Comparison of ENCODE assay signal across 26 cellular contexts in the genomic region with DNA sequence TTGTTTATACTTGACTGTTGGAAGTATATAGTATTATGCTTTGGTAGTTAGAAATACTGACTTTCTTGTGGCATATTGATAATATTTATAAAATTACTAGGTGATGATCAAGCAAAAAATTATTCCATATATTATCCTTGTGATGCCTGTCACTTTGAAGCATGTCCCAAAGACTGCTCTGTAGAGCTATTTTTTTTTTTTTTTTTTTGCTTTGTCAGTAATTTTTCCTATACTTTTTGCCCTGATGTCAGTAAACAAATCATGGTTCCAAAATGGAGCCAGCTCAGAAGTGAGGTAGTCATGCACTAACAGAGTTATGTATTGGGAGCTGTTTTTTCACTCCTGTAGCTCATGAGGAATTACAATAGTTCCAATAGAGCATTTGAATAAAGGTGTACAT.
"Had no signal": no experiment of that assay in that cellular context is flagged by ENCODE, and none has a peak within 500 bp of the region (broad histone marks: within the 10 kb centered on the region; RNA-seq: fewer than 3 reads in every experiment).

No MANE protein-coding gene starts in this region.

- H3K9me3 ChIP-seq: adrenal gland, SJCRH30 had no signal

- H3K4me2 ChIP-seq: KMS-11 had no signal

- H3K27me3 ChIP-seq: adrenal gland, SJCRH30 had no signal

- ATAC-seq: activated CD4-positive, alpha-beta T cell treated with anti-CD3 and anti-CD28 coated beads for 36 hours; activated CD4-positive, CD25-positive, alpha-beta regulatory T cell treated with anti-CD3 and anti-CD28 coated beads, Interleukin-2, amount 50 U/mL, for 24 hours; activated CD8-positive, alpha-beta T cell treated with anti-CD3 and anti-CD28 coated beads, Interleukin-2, amount 10 ng/mL, durations not matched to agents 7 days and 5 days; activated naive CD4-positive, alpha-beta T cell treated with anti-CD3 and anti-CD28 coated beads, Interleukin-2, amount 50 U/mL, for 72 hours had no signal

- H3K27ac Mint-ChIP-seq: activated CD4-positive, alpha-beta T cell treated with anti-CD3 and anti-CD28 coated beads for 36 hours; activated CD4-positive, alpha-beta T cell treated with anti-CD3 and anti-CD28 coated beads, Interleukin-2, amount 10 ng/mL, durations not matched to agents 7 days and 5 days; activated CD8-positive, alpha-beta T cell treated with anti-CD3 and anti-CD28 coated beads, Interleukin-2, amount 10 ng/mL, durations not matched to agents 7 days and 5 days; activated naive CD4-positive, alpha-beta T cell treated with anti-CD3 and anti-CD28 coated beads for 36 hours; activated naive CD4-positive, alpha-beta T cell treated with anti-CD3 and anti-CD28 coated beads, Interleukin-2, amount 50 U/mL, for 72 hours; activated T-cell treated with anti-CD3 and anti-CD28 coated beads, Interleukin-2, amount 50 U/mL, for 24 hours; activated T-helper 2 cell treated with anti-CD3 and anti-CD28 coated beads, Interferon-gamma antibody, Interleukin-2, Interleukin-4, amounts not matched to agents 10 μg/mL and 5 μg/mL and 100 μg/mL, durations not matched to agents 14 hours and 24 hours and 36 hours; brain had no signal

- H3K36me3 Mint-ChIP-seq: activated naive CD4-positive, alpha-beta T cell treated with anti-CD3 and anti-CD28 coated beads, Interleukin-2, amount 50 U/mL, for 72 hours; brain had no signal

- DNase-seq: activated CD4-positive, alpha-beta T cell treated with anti-CD3 and anti-CD28 coated beads for 36 hours; activated CD4-positive, alpha-beta T cell treated with anti-CD3 and anti-CD28 coated beads, Interleukin-2, amount 10 ng/mL, durations not matched to agents 7 days and 5 days; activated CD4-positive, alpha-beta T cell treated with anti-CD3 and anti-CD28 coated beads, Interleukin-2, amount 50 U/mL, for 48 hours; activated CD8-positive, alpha-beta T cell treated with anti-CD3 and anti-CD28 coated beads, Interleukin-2, amount 10 ng/mL, durations not matched to agents 7 days and 5 days; activated gamma-delta T cell; activated naive CD4-positive, alpha-beta T cell treated with anti-CD3 and anti-CD28 coated beads for 36 hours; activated T-cell treated with anti-CD3 and anti-CD28 coated beads, Interleukin-2, amount 50 U/mL, for 24 hours; adrenal gland; anterior cingulate cortex; central memory CD4-positive, alpha-beta T cell; NCI-H1105; NCI-H1436; NCI-H1694; NCI-H1930; NCI-H2081 treated with DMSO at 0.1 percent for 48 hours; NCI-H345; NCI-H524 treated with DMSO at 0.1 percent for 48 hours; SHP77; SJCRH30; T1000 had no signal

- H3K4me1 Mint-ChIP-seq: activated CD4-positive, alpha-beta T cell treated with anti-CD3 and anti-CD28 coated beads for 36 hours; activated CD4-positive, alpha-beta T cell treated with anti-CD3 and anti-CD28 coated beads, Interleukin-2, amount 10 ng/mL, durations not matched to agents 7 days and 5 days; brain had no signal

- H3K27ac ChIP-seq: adrenal gland, KMS-11, SJCRH30, SK-N-MC had no signal

- H3K9ac ChIP-seq: KMS-11 had no signal

- H3K4me1 ChIP-seq: adrenal gland, SJCRH30 had no signal

- H3K4me3 ChIP-seq: adrenal gland, SJCRH30, SK-N-MC had no signal

- H3K36me3 ChIP-seq: adrenal gland, SJCRH30 had no signal

- H3K27me3 Mint-ChIP-seq: brain had no signal

- H3K4me3 Mint-ChIP-seq: activated CD4-positive, alpha-beta T cell treated with anti-CD3 and anti-CD28 coated beads for 36 hours; activated CD4-positive, alpha-beta T cell treated with anti-CD3 and anti-CD28 coated beads, Interleukin-2, amount 10 ng/mL, durations not matched to agents 7 days and 5 days; activated CD8-positive, alpha-beta T cell treated with anti-CD3 and anti-CD28 coated beads, Interleukin-2, amount 10 ng/mL, durations not matched to agents 7 days and 5 days; activated naive CD4-positive, alpha-beta T cell treated with anti-CD3 and anti-CD28 coated beads for 36 hours; activated T-cell treated with anti-CD3 and anti-CD28 coated beads, Interleukin-2, amount 50 U/mL, for 24 hours; brain had no signal

- H3K9me3 Mint-ChIP-seq: activated CD4-positive, alpha-beta T cell treated with anti-CD3 and anti-CD28 coated beads, Interleukin-2, amount 10 ng/mL, durations not matched to agents 7 days and 5 days; activated naive CD4-positive, alpha-beta T cell treated with anti-CD3 and anti-CD28 coated beads for 36 hours; activated naive CD4-positive, alpha-beta T cell treated with anti-CD3 and anti-CD28 coated beads, Interleukin-2, amount 50 U/mL, for 72 hours; activated T-cell treated with anti-CD3 and anti-CD28 coated beads, Interleukin-2, amount 50 U/mL, for 24 hours; activated T-helper 2 cell treated with anti-CD3 and anti-CD28 coated beads, Interferon-gamma antibody, Interleukin-2, Interleukin-4, amounts not matched to agents 10 μg/mL and 5 μg/mL and 100 μg/mL, durations not matched to agents 14 hours and 24 hours and 36 hours had no signal
